In genomic region chr4:76147454-76148141, GRCh38 we compare ENCODE assay signal across 8 cellular contexts. TPM values are rescaled to one million over a fixed set of nuclear protein-coding genes. Genes with fewer than 3 reads are reported as not detected.
DNase-seq lines count a peak whose midpoint lies in the region; ATAC-seq and TF ChIP-seq lines count a peak whose summit lies in the region.

No MANE protein-coding gene starts in this region.

- TF ChIP-seq CTCF in GM10266 (IDR thresholded peaks at IDR 0.05; ENCODE audit: control insufficient read depth, insufficient read depth, low read depth, missing control alignments) (no peak), NB4 (IDR thresholded peaks at IDR 0.05; ENCODE audit: low read depth, low read length) (no peak), astrocyte of the spinal cord (IDR thresholded peaks at IDR 0.05; ENCODE audit: low read depth, low read length) (no peak)

- ATAC-seq in HG02588 (IDR thresholded peaks at IDR 0.05; ENCODE audit: unreplicated experiment) (peak; percentile 27), GM18520 (IDR thresholded peaks at IDR 0.05; ENCODE audit: unreplicated experiment) (no peak)

- H3K27me3 ChIP-seq in iPS DF 6.9 (ENCODE audit: control insufficient read depth, insufficient read depth, low read length) (no peaks in the 10 kb centered on the region), skeletal muscle satellite cell (ENCODE audit: control insufficient read depth, insufficient read depth, low read length) (no peaks in the 10 kb centered on the region)

- H3K36me3 ChIP-seq in iPS DF 6.9 (ENCODE audit: control insufficient read depth, insufficient read depth, low read length) (0 out of 2 replicates have a peak, but pooled peaks cover 2% of the 10 kb centered on the region), skeletal muscle satellite cell (ENCODE audit: insufficient read depth, low read length) (peaks cover 9% of the 10 kb centered on the region)

- no CpG with 5 or more reads among the region's 31 CpGs for WGBS in iPS DF 6.9 (ENCODE audit: insufficient coverage, insufficient read length)

- H3K4me3 ChIP-seq in NB4 (ENCODE audit: low read depth, low read length) (peak overlapping the region; percentile 97), astrocyte of the spinal cord (ENCODE audit: low read depth, low read length) (peak overlapping the region; percentile 87), iPS DF 6.9 (ENCODE audit: low read length) (peak overlapping the region; percentile 74), skeletal muscle satellite cell (ENCODE audit: low read length) (peak overlapping the region; percentile 87)

- DNase-seq in GM10266 (ENCODE audit: extremely low spot score): peak; percentile 53
- DNase-seq in NB4 (ENCODE audit: low read depth): peak; percentile 94
- peak; percentile 68 for DNase-seq in SW480 (ENCODE audit: low spot score)
- DNase-seq in astrocyte of the spinal cord (ENCODE audit: low read depth, low spot score): peak; percentile 93
- DNase-seq in iPS DF 6.9 (ENCODE audit: low read depth, low spot score): peak; percentile 76

- in situ Hi-C loops in astrocyte of the spinal cord (cut with HindIII; ENCODE audit: low sequenced_read_pairs): no loop called here

- TF ChIP-seq POLR2A in NB4 (IDR thresholded peaks at IDR 0.05; ENCODE audit: extremely low read depth, insufficient read length): no peak

- no peaks in the 10 kb centered on the region for H3K4me1 ChIP-seq in iPS DF 6.9 (ENCODE audit: control insufficient read depth, insufficient read depth, low read length)
- H3K4me1 ChIP-seq in skeletal muscle satellite cell (ENCODE audit: control insufficient read depth, insufficient read depth, low read length): peaks cover 18% of the 10 kb centered on the region

- H3K9me3 ChIP-seq in iPS DF 6.9 (ENCODE audit: control insufficient read depth, insufficient read depth, low read length) (no peaks in the 10 kb centered on the region), skeletal muscle satellite cell (replicated peaks; ENCODE audit: low read length) (no peaks in the 10 kb centered on the region)

- H3K4me2 ChIP-seq in skeletal muscle satellite cell (ENCODE audit: low read length): peak overlapping the region; percentile 78

- no peak overlapping the region for H3K27ac ChIP-seq in iPS DF 6.9 (ENCODE audit: low read length)

- H3K9ac ChIP-seq in skeletal muscle satellite cell (ENCODE audit: low read depth, low read length): peak overlapping the region; percentile 82

RNA-seq across cellular contexts. Expression of gene NUP54, which starts 0.6 kb away (rescaled TPM):
- 49.4 and 56.6 TPM in 2 replicates for total RNA-seq in skeletal muscle satellite cell (2012; rRNA removed)
